ENCODE assay signal across 10 cellular contexts in the genomic region with DNA sequence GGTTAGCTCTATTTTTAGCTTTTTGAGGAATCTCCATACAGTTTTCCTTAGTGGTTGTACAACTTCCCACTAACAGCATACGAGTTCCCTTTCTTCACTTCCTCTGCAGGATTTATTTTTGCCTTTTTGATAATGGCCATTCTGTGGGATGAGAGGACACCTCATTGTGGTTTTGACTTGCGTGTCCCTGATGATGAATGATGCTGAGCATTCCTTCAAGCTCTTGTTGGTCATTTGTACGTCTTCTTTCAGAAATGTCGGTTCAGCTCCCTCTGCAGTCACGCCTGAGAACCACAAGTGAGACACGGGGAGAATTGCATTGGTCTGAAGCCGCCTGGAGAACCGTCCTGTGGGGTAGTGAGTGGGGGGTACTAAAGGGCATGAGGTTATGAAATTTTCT. TPM values are rescaled to one million over a fixed set of nuclear protein-coding genes. Genes with fewer than 3 reads are reported as not detected.
A peak's percentile ranks its signal among the peaks of the same experiment; 100 is the strongest.
DNase-seq lines count a peak whose midpoint lies in the region; ATAC-seq and TF ChIP-seq lines count a peak whose summit lies in the region.
"Had no signal": no experiment of that assay in that cellular context is flagged by ENCODE, and none has a peak within 500 bp of the region (broad histone marks: within the 10 kb centered on the region; RNA-seq: fewer than 3 reads in every experiment).

No MANE protein-coding gene starts in this region.

- in situ Hi-C loops in transverse colon (cut with MboI; ENCODE audit: low pct_ligation_motif_present in 1 of 4, low pct_unique_long_range_greater_than_20kb in 1 of 4, low sequenced_read_pairs in 3 of 4): no loop called here

- intact Hi-C loops in transverse colon (cut with DNase I; ENCODE audit: low total_unique reads): no loop called here
- intact Hi-C loops in stomach (cut with DNase I; ENCODE audit: low total_unique reads): no loop called here

- H2AFZ ChIP-seq in DND-41 (ENCODE audit: low read depth, low read length): no peak overlapping the region

- TF ChIP-seq POLR2A in transverse colon (IDR thresholded peaks at IDR 0.05) (no peak), stomach (IDR thresholded peaks at IDR 0.05) (no peak)

- H4K20me1 ChIP-seq in DND-41 (ENCODE audit: insufficient read depth, low read length): peaks cover 4% of the 10 kb centered on the region; the same call in 1 of the 2 replicates

- CTCF ChIA-PET in HEK293 (lab: Yijun Ruan, JAX): interaction anchor here (0.6 to 1.0 kb wide), 5 partner anchors 9 to 620 kb away, joined by 3 to 5 read pairs (median 4); no protein-coding TSS in a partner anchor

- H3K9me3 ChIP-seq in DND-41 (ENCODE audit: insufficient read depth, low read length, severe bottlenecking) (no peaks in the 10 kb centered on the region), HEK293 (ENCODE audit: control insufficient read depth, insufficient read depth, low read depth, low read length) (no peaks in the 10 kb centered on the region), T-helper 17 cell (ENCODE audit: control insufficient read depth, low read length, poor library complexity, severe bottlenecking) (no peaks in the 10 kb centered on the region), transverse colon (no peaks in the 10 kb centered on the region), stomach (no peaks in the 10 kb centered on the region)

- H3K27me3 Mint-ChIP-seq in T-helper 17 cell: peaks cover 73% of the 10 kb centered on the region

- H3K27ac ChIP-seq in DND-41 (ENCODE audit: low read length): no peak overlapping the region
- H3K27ac ChIP-seq in HEK293 (ENCODE audit: extremely low read depth, low read depth, low read length): no peak overlapping the region
- H3K27ac ChIP-seq in transverse colon: no peak overlapping the region
- no peak overlapping the region for H3K27ac ChIP-seq in stomach

- H3K4me3 ChIP-seq in DND-41 (ENCODE audit: low read depth in 1 of 2, low read length in 2 of 2) (no peak overlapping the region), HEK293 (ENCODE audit: low read depth, low read length) (no peak overlapping the region), transverse colon (no peak overlapping the region), stomach (no peak overlapping the region)

- peaks cover 16% of the 10 kb centered on the region for H3K36me3 Mint-ChIP-seq in T-helper 17 cell (ENCODE audit: low read depth)

- no peaks in the 10 kb centered on the region for H3K79me2 ChIP-seq in DND-41 (ENCODE audit: insufficient read depth, low read length)

- H3K4me3 Mint-ChIP-seq in T-helper 17 cell: no peak overlapping the region
- H3K4me3 Mint-ChIP-seq: naive thymus-derived CD8-positive, alpha-beta T cell had no signal

- H3K4me1 Mint-ChIP-seq in T-helper 17 cell: peaks cover 10% of the 10 kb centered on the region

- no peak overlapping the region for H3K9ac ChIP-seq in DND-41 (ENCODE audit: low read depth, low read length)

- DNase-seq in DND-41 (peak; percentile 14), T-helper 17 cell (no peak), hepatic stellate cell (ENCODE audit: low spot score) (peak; percentile 72), transverse colon (no peak), stomach (no peak)

- TF ChIP-seq EP300 in transverse colon (IDR thresholded peaks at IDR 0.05; ENCODE audit: low read depth) (no peak), stomach (IDR thresholded peaks at IDR 0.05) (no peak)

- 25 to 36% methylated on average over 8 of the region's 8 CpGs for WGBS in transverse colon (ENCODE audit: low coverage in 1 of 2), 2 donors
- 23 to 33% (median 27%) methylated on average over 8 of the region's 8 CpGs for WGBS in stomach, 5 donors

- H3K4me2 ChIP-seq in DND-41 (ENCODE audit: insufficient read depth, low read length): no peak overlapping the region

- no peak for ATAC-seq in DND-41 (ENCODE audit: insufficient read depth, low read depth)
- peak; percentile 54 for ATAC-seq in T-helper 17 cell
- ATAC-seq in GM21447 (IDR thresholded peaks at IDR 0.05; ENCODE audit: unreplicated experiment): no peak
- no peak for ATAC-seq in HG03521 (IDR thresholded peaks at IDR 0.05; ENCODE audit: unreplicated experiment)
- ATAC-seq: naive thymus-derived CD8-positive, alpha-beta T cell had no signal

- H3K36me3 ChIP-seq in DND-41 (ENCODE audit: insufficient read depth, low read length) (no peaks in the 10 kb centered on the region), HEK293 (ENCODE audit: control insufficient read depth in 2 of 2, insufficient read depth in 1 of 2, low read length in 2 of 2) (no peaks in the 10 kb centered on the region), transverse colon (no peaks in the 10 kb centered on the region), stomach (no peaks in the 10 kb centered on the region)

- no peaks in the 10 kb centered on the region for H3K4me1 ChIP-seq in DND-41 (ENCODE audit: insufficient read depth, low read length)
- H3K4me1 ChIP-seq in HEK293 (ENCODE audit: control insufficient read depth, insufficient read depth, low read length): no peaks in the 10 kb centered on the region
- H3K4me1 ChIP-seq in transverse colon: no peaks in the 10 kb centered on the region
- H3K4me1 ChIP-seq in stomach: no peaks in the 10 kb centered on the region

- TF ChIP-seq CTCF in DND-41 (IDR thresholded peaks at IDR 0.05; ENCODE audit: borderline replicate concordance, extremely low read depth, low read length, poor library complexity, severe bottlenecking) (peak; percentile 55), HEK293 (tag by site-specific recombination; IDR thresholded peaks at IDR 0.05) (no peak), transverse colon (IDR thresholded peaks at IDR 0.05) (peak in 3 of 5 experiments; percentile 12 to 20 (median 14)), stomach (IDR thresholded peaks at IDR 0.05) (no peak)

- no peak overlapping the region for H3K27ac Mint-ChIP-seq in T-helper 17 cell

- H3K27me3 ChIP-seq in DND-41 (ENCODE audit: insufficient read depth, low read length, poor library complexity) (peaks cover 15% of the 10 kb centered on the region), transverse colon (peaks cover 15% of the 10 kb centered on the region), stomach (peaks cover 0 to 38% (median 0%) of the 10 kb centered on the region in 3 donors)

- POLR2A ChIA-PET in HEK293 (lab: Yijun Ruan, JAX): interaction anchor here (1.3 kb wide), 1 partner anchor 8 kb away, joined by 3 read pairs; no protein-coding TSS in a partner anchor

TF ChIP-seq in HEK293, 187 proteins besides CTCF, POLR2A, EP300 and RAD21:
- TF ChIP-seq FEZF1 (tag by site-specific recombination; IDR thresholded peaks at IDR 0.05): peak; percentile 50
- TF ChIP-seq, protein P1, sequence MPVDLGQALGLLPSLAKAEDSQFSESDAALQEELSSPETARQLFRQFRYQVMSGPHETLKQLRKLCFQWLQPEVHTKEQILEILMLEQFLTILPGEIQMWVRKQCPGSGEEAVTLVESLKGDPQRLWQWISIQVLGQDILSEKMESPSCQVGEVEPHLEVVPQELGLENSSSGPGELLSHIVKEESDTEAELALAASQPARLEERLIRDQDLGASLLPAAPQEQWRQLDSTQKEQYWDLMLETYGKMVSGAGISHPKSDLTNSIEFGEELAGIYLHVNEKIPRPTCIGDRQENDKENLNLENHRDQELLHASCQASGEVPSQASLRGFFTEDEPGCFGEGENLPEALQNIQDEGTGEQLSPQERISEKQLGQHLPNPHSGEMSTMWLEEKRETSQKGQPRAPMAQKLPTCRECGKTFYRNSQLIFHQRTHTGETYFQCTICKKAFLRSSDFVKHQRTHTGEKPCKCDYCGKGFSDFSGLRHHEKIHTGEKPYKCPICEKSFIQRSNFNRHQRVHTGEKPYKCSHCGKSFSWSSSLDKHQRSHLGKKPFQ (tag by site-specific recombination; IDR thresholded peaks at IDR 0.05): no peak
- TF ChIP-seq ZNF223 (tag by site-specific recombination; IDR thresholded peaks at IDR 0.05): no peak
- TF ChIP-seq ZNF112 (tag by site-specific recombination; IDR thresholded peaks at IDR 0.05): no peak
- TF ChIP-seq ZEB2 (tag by site-specific recombination; IDR thresholded peaks at IDR 0.05): no peak
- TF ChIP-seq, protein P2, sequence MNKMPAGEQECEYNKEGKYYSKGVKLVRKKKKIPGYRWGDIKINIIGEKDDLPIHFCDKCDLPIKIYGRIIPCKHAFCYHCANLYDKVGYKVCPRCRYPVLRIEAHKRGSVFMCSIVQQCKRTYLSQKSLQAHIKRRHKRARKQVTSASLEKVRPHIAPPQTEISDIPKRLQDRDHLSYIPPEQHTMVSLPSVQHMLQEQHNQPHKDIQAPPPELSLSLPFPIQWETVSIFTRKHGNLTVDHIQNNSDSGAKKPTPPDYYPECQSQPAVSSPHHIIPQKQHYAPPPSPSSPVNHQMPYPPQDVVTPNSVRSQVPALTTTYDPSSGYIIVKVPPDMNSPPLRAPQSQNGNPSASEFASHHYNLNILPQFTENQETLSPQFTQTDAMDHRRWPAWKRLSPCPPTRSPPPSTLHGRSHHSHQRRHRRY (tag by site-specific recombination; IDR thresholded peaks at IDR 0.05): no peak
- TF ChIP-seq ZNF654 (tag by site-specific recombination; IDR thresholded peaks at IDR 0.05; ENCODE audit: low read depth): 0 out of 2 replicates have a peak, but pooled peaks have one; percentile 14

RNA-seq across cellular contexts. Expression of a gene that starts 2.0 kb away (rescaled TPM):
- not detected for total RNA-seq in T-helper 17 cell
- total RNA-seq in transverse colon: 1 to 10 TPM in 1 of 4 donors, not detected in 3; 1.8 TPM
- total RNA-seq in stomach: not detected
- not detected for polyA plus RNA-seq in stomach
- total RNA-seq: naive thymus-derived CD8-positive, alpha-beta T cell; T-helper 1 cell treated with Interleukin-12 subunit alpha and Interleukin-12 subunit beta and Interleukin-4 antibody, amounts not matched to agents 30 ng/mL and 1 ng/mL, for 36 hours had no signal
- polyA plus RNA-seq: naive thymus-derived CD8-positive, alpha-beta T cell had no signal

RNA-seq across cellular contexts. Expression of a gene that starts 15.2 kb away (rescaled TPM):
- not detected for total RNA-seq in T-helper 17 cell
- total RNA-seq in transverse colon: under 1 TPM in 2 of 4 donors, not detected in 2; 0.41 to 0.79 TPM
- total RNA-seq in stomach: not detected
- polyA plus RNA-seq in stomach: under 1 TPM in 1 of 3 donors, not detected in 2; 0.55 TPM
- total RNA-seq: T-helper 1 cell treated with Interleukin-12 subunit alpha and Interleukin-12 subunit beta and Interleukin-4 antibody, amounts not matched to agents 30 ng/mL and 1 ng/mL, for 36 hours had no signal
- polyA plus RNA-seq: naive thymus-derived CD8-positive, alpha-beta T cell had no signal

RNA-seq across cellular contexts. Expression of a gene that starts 19.3 kb away (rescaled TPM):
- total RNA-seq in T-helper 17 cell (not detected), transverse colon (not detected), stomach (not detected)
- polyA plus RNA-seq in stomach: not detected
- total RNA-seq: naive thymus-derived CD8-positive, alpha-beta T cell; T-helper 1 cell treated with Interleukin-12 subunit alpha and Interleukin-12 subunit beta and Interleukin-4 antibody, amounts not matched to agents 30 ng/mL and 1 ng/mL, for 36 hours had no signal
- polyA plus RNA-seq: naive thymus-derived CD8-positive, alpha-beta T cell had no signal

RNA-seq across cellular contexts. Expression of a gene that starts 25.6 kb away (rescaled TPM):
- total RNA-seq in T-helper 17 cell (under 1 TPM in 1 of 2 donors, not detected in 1; 0.37 TPM), transverse colon (1 to 10 TPM in 1 of 4 donors, under 1 TPM in 2, not detected in 1; 0.41 to 3.2 (median 0.48) TPM), stomach (1 to 10 TPM in 1 of 5 donors, not detected in 4; 5.5 TPM)
- polyA plus RNA-seq in stomach: under 1 TPM in 1 of 3 donors, not detected in 2; 0.15 TPM
- polyA plus RNA-seq: naive thymus-derived CD8-positive, alpha-beta T cell had no signal

RNA-seq across cellular contexts. Expression of a gene that starts 36.3 kb away (rescaled TPM):
- total RNA-seq in T-helper 17 cell: not detected
- total RNA-seq in transverse colon: 1 to 10 TPM in 2 of 4 donors, under 1 TPM in 1, not detected in 1; 0.41 to 4.5 (median 1.3) TPM
- 1 to 10 TPM in 1 of 5 donors, not detected in 4; 4.8 TPM for total RNA-seq in stomach
- under 1 TPM in 1 of 3 donors, not detected in 2; 0.10 TPM for polyA plus RNA-seq in stomach
- polyA plus RNA-seq: naive thymus-derived CD8-positive, alpha-beta T cell had no signal

Comparison
In these comparisons a context has a peak if more than half of its experiments do, and no peak if none do; other contexts are left out.
1. DNase-seq: peak in DND-41 (single experiment) and hepatic stellate cell (single experiment); none in T-helper 17 cell (0 of 3), transverse colon (single experiment) and stomach (single experiment).
2. CTCF ChIP-seq: peak in DND-41 (single experiment) and transverse colon (3 of 5); none in HEK293 (single experiment) and stomach (0 of 7).